ENCODE assay signal across 32 cellular contexts in genomic region chr5:137405393-137405792, GRCh38.
"Had no signal": no experiment of that assay in that cellular context is flagged by ENCODE, and none has a peak within 500 bp of the region (broad histone marks: within the 10 kb centered on the region; RNA-seq: fewer than 3 reads in every experiment).

No MANE protein-coding gene starts in this region.

- ATAC-seq: activated CD4-positive, CD25-positive, alpha-beta regulatory T cell treated with anti-CD3 and anti-CD28 coated beads, Interleukin-2, amount 50 U/mL, for 24 hours; activated CD8-positive, alpha-beta memory T cell treated with anti-CD3 and anti-CD28 coated beads, Interleukin-2, amount 10 ng/mL, durations not matched to agents 7 days and 5 days; activated CD8-positive, alpha-beta T cell treated with anti-CD3 and anti-CD28 coated beads, Interleukin-2, amount 10 ng/mL, durations not matched to agents 7 days and 5 days; activated naive CD8-positive, alpha-beta T cell treated with anti-CD3 and anti-CD28 coated beads, Interleukin-2, amount 50 U/mL, for 24 hours; body of pancreas; foreskin keratinocyte; gastrocnemius medialis had no signal

- H3K4me1 Mint-ChIP-seq: activated B cell treated with CpG ODN at 0.5 μM for 24 hours; activated naive CD4-positive, alpha-beta T cell treated with anti-CD3 and anti-CD28 coated beads, Interleukin-2, amount 50 U/mL, for 24 hours; activated naive CD8-positive, alpha-beta T cell treated with anti-CD3 and anti-CD28 coated beads for 36 hours; activated naive CD8-positive, alpha-beta T cell treated with anti-CD3 and anti-CD28 coated beads, Interleukin-2, amount 50 U/mL, for 24 hours had no signal

- H3K4me3 Mint-ChIP-seq: activated B cell treated with CpG ODN at 0.5 μM for 24 hours; activated CD8-positive, alpha-beta memory T cell treated with anti-CD3 and anti-CD28 coated beads, Interleukin-2, amount 10 ng/mL, durations not matched to agents 7 days and 5 days; activated CD8-positive, alpha-beta T cell treated with anti-CD3 and anti-CD28 coated beads, Interleukin-2, amount 10 ng/mL, durations not matched to agents 7 days and 5 days; activated naive CD4-positive, alpha-beta T cell treated with anti-CD3 and anti-CD28 coated beads for 36 hours; activated naive CD4-positive, alpha-beta T cell treated with anti-CD3 and anti-CD28 coated beads, Interleukin-2, amount 50 U/mL, for 24 hours; activated naive CD8-positive, alpha-beta T cell treated with anti-CD3 and anti-CD28 coated beads for 36 hours; activated naive CD8-positive, alpha-beta T cell treated with anti-CD3 and anti-CD28 coated beads, Interleukin-2, amount 50 U/mL, for 24 hours; activated T-helper 1 cell treated with anti-CD3 and anti-CD28 coated beads, Interleukin-12 subunit alpha, Interleukin-12 subunit beta, Interleukin-2, Interleukin-4 antibody, amounts not matched to agents 30 ng/mL and 10 ng/mL and 1 ng/mL, durations not matched to agents 14 hours and 24 hours and 36 hours had no signal

- H3K36me3 Mint-ChIP-seq: activated CD8-positive, alpha-beta memory T cell treated with anti-CD3 and anti-CD28 coated beads, Interleukin-2, amount 10 ng/mL, durations not matched to agents 7 days and 5 days; activated naive CD4-positive, alpha-beta T cell treated with anti-CD3 and anti-CD28 coated beads, Interleukin-2, amount 50 U/mL, for 24 hours; activated naive CD8-positive, alpha-beta T cell treated with anti-CD3 and anti-CD28 coated beads for 36 hours had no signal

- H3K27ac Mint-ChIP-seq: activated B cell treated with CpG ODN at 0.5 μM for 24 hours; activated CD8-positive, alpha-beta memory T cell treated with anti-CD3 and anti-CD28 coated beads, Interleukin-2, amount 10 ng/mL, durations not matched to agents 7 days and 5 days; activated CD8-positive, alpha-beta T cell treated with anti-CD3 and anti-CD28 coated beads, Interleukin-2, amount 10 ng/mL, durations not matched to agents 7 days and 5 days; activated naive CD4-positive, alpha-beta T cell treated with anti-CD3 and anti-CD28 coated beads for 36 hours; activated naive CD4-positive, alpha-beta T cell treated with anti-CD3 and anti-CD28 coated beads, Interleukin-2, amount 50 U/mL, for 24 hours; activated naive CD8-positive, alpha-beta T cell treated with anti-CD3 and anti-CD28 coated beads for 36 hours; activated naive CD8-positive, alpha-beta T cell treated with anti-CD3 and anti-CD28 coated beads, Interleukin-2, amount 50 U/mL, for 24 hours; activated T-helper 1 cell treated with anti-CD3 and anti-CD28 coated beads, Interleukin-12 subunit alpha, Interleukin-12 subunit beta, Interleukin-2, Interleukin-4 antibody, amounts not matched to agents 30 ng/mL and 10 ng/mL and 1 ng/mL, durations not matched to agents 14 hours and 24 hours and 36 hours; activated T-helper 2 cell treated with anti-CD3 and anti-CD28 coated beads, Interferon-gamma antibody, Interleukin-2, Interleukin-4, amounts not matched to agents 10 μg/mL and 5 μg/mL and 100 μg/mL, durations not matched to agents 14 hours and 24 hours and 36 hours had no signal

- DNase-seq: activated B cell treated with CpG ODN at 0.5 μM for 24 hours; activated CD4-positive, alpha-beta T cell treated with anti-CD3 and anti-CD28 coated beads for 48 hours; activated CD4-positive, alpha-beta T cell treated with anti-CD3 and anti-CD28 coated beads, Interleukin-2, amount 50 U/mL, for 1 hour; activated CD4-positive, alpha-beta T cell treated with anti-CD3 and anti-CD28 coated beads, Interleukin-2, amount 50 U/mL, for 48 hours; activated CD8-positive, alpha-beta memory T cell treated with anti-CD3 and anti-CD28 coated beads, Interleukin-2, amount 10 ng/mL, durations not matched to agents 7 days and 5 days; activated CD8-positive, alpha-beta memory T cell treated with anti-CD3 and anti-CD28 coated beads, Interleukin-2, amount 50 U/mL, for 4 hours; activated CD8-positive, alpha-beta T cell treated with anti-CD3 and anti-CD28 coated beads, Interleukin-2, amount 10 ng/mL, durations not matched to agents 7 days and 5 days; activated effector memory CD4-positive, alpha-beta T cell treated with anti-CD3 and anti-CD28 coated beads, Interleukin-2, amount 50 U/mL, for 16 hours; activated naive CD4-positive, alpha-beta T cell treated with anti-CD3 and anti-CD28 coated beads for 36 hours; activated naive CD8-positive, alpha-beta T cell treated with anti-CD3 and anti-CD28 coated beads for 36 hours; activated naive CD8-positive, alpha-beta T cell treated with anti-CD3 and anti-CD28 coated beads, Interleukin-2, amount 50 U/mL, for 24 hours; activated T-cell treated with anti-CD3 and anti-CD28 coated beads, Interleukin-2, amount 50 U/mL, for 1 hour; activated T-cell treated with anti-CD3 and anti-CD28 coated beads, Interleukin-2, amount 50 U/mL, for 48 hours; adrenal gland; amygdala; aorta; body of pancreas; caudate nucleus; cortex of kidney; dermis blood vessel endothelial cell; effector CD4-positive, alpha-beta T cell; erythroblast; foreskin keratinocyte; gastrocnemius medialis; glutamatergic neuron; heart left ventricle; T-helper 2 cell had no signal

- H3K27ac ChIP-seq: adrenal gland, body of pancreas, esophagus muscularis mucosa, foreskin keratinocyte, gastrocnemius medialis, heart left ventricle had no signal

- H3K9me3 ChIP-seq: adrenal gland, body of pancreas, esophagus muscularis mucosa, gastrocnemius medialis, heart left ventricle had no signal

- H3K9me3 Mint-ChIP-seq: activated B cell treated with CpG ODN at 0.5 μM for 24 hours; activated naive CD4-positive, alpha-beta T cell treated with anti-CD3 and anti-CD28 coated beads for 36 hours; activated naive CD4-positive, alpha-beta T cell treated with anti-CD3 and anti-CD28 coated beads, Interleukin-2, amount 50 U/mL, for 24 hours; activated naive CD8-positive, alpha-beta T cell treated with anti-CD3 and anti-CD28 coated beads for 36 hours; activated naive CD8-positive, alpha-beta T cell treated with anti-CD3 and anti-CD28 coated beads, Interleukin-2, amount 50 U/mL, for 24 hours; activated T-helper 1 cell treated with anti-CD3 and anti-CD28 coated beads, Interleukin-12 subunit alpha, Interleukin-12 subunit beta, Interleukin-2, Interleukin-4 antibody, amounts not matched to agents 30 ng/mL and 10 ng/mL and 1 ng/mL, durations not matched to agents 14 hours and 24 hours and 36 hours; activated T-helper 2 cell treated with anti-CD3 and anti-CD28 coated beads, Interferon-gamma antibody, Interleukin-2, Interleukin-4, amounts not matched to agents 10 μg/mL and 5 μg/mL and 100 μg/mL, durations not matched to agents 14 hours and 24 hours and 36 hours had no signal

- H3K36me3 ChIP-seq: adrenal gland, esophagus muscularis mucosa, gastrocnemius medialis, heart left ventricle had no signal

- H3K27me3 ChIP-seq: adrenal gland, body of pancreas, esophagus muscularis mucosa, foreskin keratinocyte, gastrocnemius medialis, heart left ventricle had no signal

- H3K4me1 ChIP-seq: adrenal gland, body of pancreas, esophagus muscularis mucosa, foreskin keratinocyte, gastrocnemius medialis, heart left ventricle had no signal

- H3K4me3 ChIP-seq: adrenal gland, body of pancreas, esophagus muscularis mucosa, gastrocnemius medialis, heart left ventricle had no signal

- H3K27me3 Mint-ChIP-seq: activated B cell treated with CpG ODN at 0.5 μM for 24 hours; activated naive CD8-positive, alpha-beta T cell treated with anti-CD3 and anti-CD28 coated beads for 36 hours had no signal
